9 cellular contexts compared by ENCODE assay signal in the genomic region with DNA sequence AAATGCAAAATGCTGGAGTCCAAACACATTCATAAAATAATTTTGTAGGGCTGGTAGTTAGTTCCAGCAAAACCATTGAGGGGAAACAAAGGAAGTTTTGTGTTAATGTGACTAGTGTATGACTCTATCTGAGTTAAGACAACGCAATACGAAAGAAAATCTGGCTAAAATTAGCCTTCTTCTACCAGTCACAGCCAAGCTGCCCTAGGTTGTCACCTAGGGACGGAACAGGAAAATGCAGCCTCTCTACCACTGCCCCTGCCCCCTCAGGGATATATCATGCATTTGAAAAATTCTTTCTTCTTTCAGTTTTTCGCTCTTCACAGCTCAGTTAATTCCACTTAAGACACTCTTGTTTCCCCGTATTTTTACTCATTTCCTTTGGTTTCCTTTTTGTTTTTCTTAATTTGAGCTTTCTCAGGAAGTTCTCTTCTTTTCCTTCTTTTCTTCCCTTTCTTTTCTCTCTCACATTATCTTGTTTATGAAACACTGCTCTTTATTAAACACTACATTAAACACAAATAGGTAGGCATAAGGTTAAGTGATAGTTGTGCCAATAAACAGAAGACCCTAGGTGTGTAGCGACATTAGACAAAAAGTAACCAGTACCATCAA. TPM values are rescaled to one million over a fixed set of nuclear protein-coding genes. Genes with fewer than 3 reads are reported as not detected.
DNase-seq lines count a peak whose midpoint lies in the region; ATAC-seq, FAIRE-seq and TF ChIP-seq lines count a peak whose summit lies in the region.
"Had no signal": no experiment of that assay in that cellular context is flagged by ENCODE, and none has a peak within 500 bp of the region (broad histone marks: within the 10 kb centered on the region; RNA-seq: fewer than 3 reads in every experiment).

No MANE protein-coding gene starts in this region.

- H3K36me3 Mint-ChIP-seq in T-cell: no peaks in the 10 kb centered on the region

- 50% methylated on average over 1 of the region's 6 CpGs; no CpG with 5 or more reads in 1 of the 2 experiments for WGBS in IMR-90 (ENCODE audit: extremely low coverage in 2 of 2, insufficient read length in 1 of 2), 2 experiments
- WGBS in K562 (ENCODE audit: insufficient coverage, low coverage, missing lambda C conversion rate): 0% methylated on average over 6 of the region's 6 CpGs

- H3K4me1 ChIP-seq in IMR-90 (ENCODE audit: control insufficient read depth, insufficient read depth, low read length) (no peaks in the 10 kb centered on the region), K562 (replicated peaks in 1 of 2; ENCODE audit: control insufficient read depth in 2 of 2, insufficient read depth in 2 of 2, low read length in 2 of 2) (no peaks in the 10 kb centered on the region)

- H3K9me3 Mint-ChIP-seq in T-cell: peaks cover 0 to 4% (median 2%) of the 10 kb centered on the region in 3 donors

- H3K36me3 ChIP-seq in IMR-90 (ENCODE audit: control insufficient read depth, insufficient read depth, low read length) (no peaks in the 10 kb centered on the region), K562 (ENCODE audit: control insufficient read depth, insufficient read depth, low read length) (no peaks in the 10 kb centered on the region)
- H3K36me3 ChIP-seq: neutrophil had no signal

- H3K9ac ChIP-seq in IMR-90 (ENCODE audit: low read depth, low read length) (no peak overlapping the region), K562 (ENCODE audit: insufficient read depth in 1 of 2, low read depth in 2 of 2, low read length in 2 of 2) (no peak overlapping the region)

- peak; percentile 93 for TF ChIP-seq CTCF in IMR-90 (conservative IDR thresholded peaks at IDR 0.05; ENCODE audit: low read depth, low read length)
- peak; percentile 14 to 42 (median 41); a peak in 3 of 6 replicates for TF ChIP-seq CTCF in K562 (IDR thresholded peaks at IDR 0.05 in 2 of 3, conservative IDR thresholded peaks at IDR 0.05 in 1 of 3; ENCODE audit: insufficient read depth in 2 of 3, low read depth in 1 of 3, low read length in 3 of 3)

- H3K14ac ChIP-seq in IMR-90 (replicated peaks; ENCODE audit: low read depth, low read length): peak overlapping the region; percentile 38; the same call in 1 of the 2 replicates

- no peak overlapping the region for H3K56ac ChIP-seq in IMR-90 (ENCODE audit: extremely low read depth, insufficient read depth, low read length)

- H3K4me3 ChIP-seq in IMR-90 (ENCODE audit: insufficient read depth, low read depth, low read length) (no peak overlapping the region), K562 (no peak overlapping the region)

- H2BK120ac ChIP-seq in IMR-90 (ENCODE audit: low read depth, low read length): peak overlapping the region; percentile 46; the same call in 1 of the 2 replicates

- no peak overlapping the region for H3K27ac Mint-ChIP-seq in T-cell

- H3K79me2 ChIP-seq in K562 (ENCODE audit: control insufficient read depth, insufficient read depth, low read length): no peaks in the 10 kb centered on the region

- intact Hi-C loops in IMR-90 (cut with micrococcal nuclease) (loop anchor here (1.0 to 5.0 kb wide), 3 partner anchors 178 to 363 kb away; no protein-coding TSS in a partner anchor), K562 (cut with micrococcal nuclease) (loop anchor here (5.0 kb wide), 1 partner anchor 253 kb away; no protein-coding TSS in a partner anchor)

- CTCF ChIA-PET in IMR-90 (lab: Yijun Ruan, JAX): interaction anchor here (0.6 to 1.4 kb wide), 11 partner anchors 9 to 248 kb away, joined by 3 to 8 read pairs (median 4); no protein-coding TSS in a partner anchor
- CTCF ChIA-PET in K562 (lab: Yijun Ruan, JAX; ENCODE audit: low intra/inter-chr PET ratio): no interaction called here
- CTCF ChIA-PET in T-cell (lab: Charles Lee): no interaction called here

- H4K20me1 ChIP-seq in IMR-90 (ENCODE audit: insufficient read depth, low read length) (no peaks in the 10 kb centered on the region; the same call in 1 of the 2 replicates), K562 (replicated peaks; ENCODE audit: control insufficient read depth, insufficient read depth, low read length) (no peaks in the 10 kb centered on the region)

- peaks cover 27 to 31% of the 10 kb centered on the region in 2 donors for H3K27me3 Mint-ChIP-seq in T-cell

- TF ChIP-seq EP300 in K562 (IDR thresholded peaks at IDR 0.05; ENCODE audit: low read length): no peak

- POLR2A ChIA-PET in IMR-90 (lab: Charles Lee; ENCODE audit: unreplicated experiment): interaction anchor here (0.6 kb wide), 1 partner anchor 89 kb away, joined by 4 read pairs; no protein-coding TSS in a partner anchor
- POLR2A ChIA-PET in K562 (lab: Yijun Ruan, JAX): no interaction called here
- POLR2A ChIA-PET in T-cell (lab: Charles Lee): no interaction called here

- no peak overlapping the region for H3K4me3 Mint-ChIP-seq in T-cell

- H3K4me1 Mint-ChIP-seq in T-cell: peaks cover 0 to 5% (median 0%) of the 10 kb centered on the region in 3 donors

- H3K79me1 ChIP-seq in IMR-90 (ENCODE audit: low read depth in 1 of 2, low read length in 2 of 2): peaks cover 22 to 36% of the 10 kb centered on the region in 2 experiments

- peaks cover 4% of the 10 kb centered on the region; the same call in 1 of the 2 replicates for H3K9me3 ChIP-seq in IMR-90 (ENCODE audit: control insufficient read depth, insufficient read depth, low read length)
- H3K9me3 ChIP-seq in K562 (replicated peaks; ENCODE audit: control insufficient read depth, insufficient read depth, low read depth, low read length): no peaks in the 10 kb centered on the region
- H3K9me3 ChIP-seq: neutrophil had no signal

- H2BK5ac ChIP-seq in IMR-90 (ENCODE audit: low read depth, low read length, poor library complexity, severe bottlenecking): peak overlapping the region; percentile 58

- no peak overlapping the region for H4K91ac ChIP-seq in IMR-90 (ENCODE audit: insufficient read depth, low read depth, low read length)

- in situ Hi-C loops in IMR-90 (cut with MboI; ENCODE audit: low sequenced_read_pairs): no loop called here
- in situ Hi-C loops in K562 (cut with MboI): no loop called here

- no peak overlapping the region for H2AK9ac ChIP-seq in IMR-90 (replicated peaks; ENCODE audit: low read depth, low read length, poor library complexity)

- TF ChIP-seq RAD21 in IMR-90 (IDR thresholded peaks at IDR 0.05; ENCODE audit: low read length): peak; percentile 94
- TF ChIP-seq RAD21 in K562 (CRISPR knock-in tag; conservative IDR thresholded peaks at IDR 0.05 in 1 of 2, IDR thresholded peaks at IDR 0.05 in 1 of 2): peak in 1 of 2 experiments; percentile 37; a peak in 2 of 4 replicates

- H3K27ac ChIP-seq in IMR-90 (ENCODE audit: insufficient read depth, low read length) (no peak overlapping the region), K562 (ENCODE audit: extremely low read depth, low read depth, low read length) (no peak overlapping the region)
- H3K27ac ChIP-seq: neutrophil had no signal

- H2AFZ ChIP-seq in IMR-90 (replicated peaks; ENCODE audit: low read length, poor library complexity) (no peak overlapping the region), K562 (ENCODE audit: low read depth, low read length) (no peak overlapping the region)

- H4K8ac ChIP-seq in IMR-90 (ENCODE audit: low read depth in 2 of 2, low read length in 2 of 2): 0 out of 4 replicates have a peak overlapping the region, but pooled peaks have one; percentile 8 to 49

- H3K18ac ChIP-seq in IMR-90 (ENCODE audit: low read depth, low read length): peak overlapping the region; percentile 18; the same call in 1 of the 2 replicates

- peaks cover 5% of the 10 kb centered on the region for H3K9me1 ChIP-seq in IMR-90 (ENCODE audit: insufficient read depth, low read length)
- H3K9me1 ChIP-seq in K562 (ENCODE audit: control insufficient read depth, insufficient read depth, low read length): no peaks in the 10 kb centered on the region

- peak overlapping the region; percentile 19; the same call in 1 of the 2 replicates for H2BK20ac ChIP-seq in IMR-90 (ENCODE audit: low read depth, low read length)

- no peak overlapping the region for H2BK15ac ChIP-seq in IMR-90 (ENCODE audit: low read depth, low read length)

- TF ChIP-seq POLR2A in IMR-90 (IDR thresholded peaks at IDR 0.05; ENCODE audit: low read depth, low read length) (peak; percentile 56), K562 (conservative IDR thresholded peaks at IDR 0.05) (no peak)

- H4K5ac ChIP-seq in IMR-90 (ENCODE audit: low read depth, low read length): no peak overlapping the region; the same call in 1 of the 2 replicates

- no peak overlapping the region; the same call in 1 of the 2 replicates for H3K23ac ChIP-seq in IMR-90 (ENCODE audit: low read depth, low read length)

- FAIRE-seq in K562 (lab: Jason Lieb, UNC): no peak

- no peaks in the 10 kb centered on the region for H3K27me3 ChIP-seq in IMR-90 (ENCODE audit: control insufficient read depth, insufficient read depth, low read length)
- H3K27me3 ChIP-seq in K562 (ENCODE audit: control insufficient read depth in 2 of 2, insufficient read depth in 2 of 2, low read length in 2 of 2): peaks cover 0 to 8% of the 10 kb centered on the region in 2 experiments; a peak in 1 of 5 replicates

- dilution Hi-C loops in IMR-90 (cut with HindIII; ENCODE audit: low sequenced_read_pairs, unreplicated experiment): no loop called here

- H2AK5ac ChIP-seq in IMR-90 (ENCODE audit: low read depth, low read length): 0 out of 2 replicates have a peak overlapping the region, but pooled peaks have one; percentile 7

- peak; percentile 99 for ATAC-seq in IMR-90 (ENCODE audit: low read depth)
- peak; percentile 86 for ATAC-seq in K562
- ATAC-seq in T-cell (replicated peaks in 1 of 4): no peak

- H3K4me2 ChIP-seq in IMR-90 (ENCODE audit: low read depth, low read length) (peak overlapping the region; percentile 70; the same call in 1 of the 2 replicates), K562 (ENCODE audit: insufficient read depth, low read length) (no peak overlapping the region)

- no peak overlapping the region for H3K4ac ChIP-seq in IMR-90 (ENCODE audit: low read depth, low read length)

- BruUV-seq in IMR-90 (replicated peaks; lab: Mats Ljungman, UMichigan): no TSS peak
- no TSS peak for BruUV-seq in K562 (replicated peaks; lab: Mats Ljungman, UMichigan)

- DNase-seq in NCI-H2029 treated with DMSO at 0.1 percent for 48 hours (lab: John Stamatoyannopoulos, UW): peak; percentile 10
- DNase-seq in NCI-H2029 (lab: John Stamatoyannopoulos, UW): no peak
- DNase-seq in IMR-90: peak; percentile 83
- DNase-seq in K562 (ENCODE audit: extremely low read depth in 1 of 4, low spot score in 3 of 4): peak in 3 of 4 experiments; percentile 8 to 16 (median 9)
- peak; percentile 68 for DNase-seq in medulla oblongata (ENCODE audit: extremely low spot score)
- DNase-seq in NCI-H2227 (lab: John Stamatoyannopoulos, UW; ENCODE audit: unreplicated experiment): no peak
- DNase-seq in T-cell: no peak
- DNase-seq in cerebellar nuclear complex (lab: John Stamatoyannopoulos, UW): no peak

RNA-seq across cellular contexts. Expression of a gene that starts 30.6 kb away (rescaled TPM):
- 10.9 and 12.8 TPM in 2 replicates for total RNA-seq in IMR-90 (2012; rRNA removed)
- 15.9 and 18.5 TPM in 2 replicates for polyA plus RNA-seq in IMR-90 (2012; rRNA removed)
- polyA plus RNA-seq in IMR-90 (2012; cell fraction: cytosol; rRNA removed): 8.7 and 13.0 TPM in 2 replicates
- polyA plus RNA-seq in IMR-90 (2012; cell fraction: nucleus; rRNA removed; ENCODE audit: low replicate concordance): 13.3 and 27.3 TPM in 2 replicates
- total RNA-seq in K562 (2011; cell fraction: chromatin; rRNA removed; ENCODE audit: low replicate concordance): not detected in 2 replicates
- not detected in 2 replicates for total RNA-seq in K562 (2011; cell fraction: nucleolus; rRNA removed)
- total RNA-seq in K562 (2011; cell fraction: nucleoplasm; rRNA removed): not detected in 2 replicates
- total RNA-seq in K562 (2014; rRNA removed): not detected in 2 replicates
- total RNA-seq in K562 (2014; rRNA removed; fragmentation: Illumina TruSeq; extraction: Trizol): not detected in 2 replicates
- 0.04 TPM in 1 of 2 replicates, not detected in the other for total RNA-seq in K562 (2015; rRNA removed; fragmentation: Illumina TruSeq; extraction: Trizol)
- total RNA-seq in K562 (2021): not detected in 2 replicates
- not detected in 2 replicates for polyA plus RNA-seq in K562 (2011; rRNA removed)
- not detected in 2 replicates for polyA plus RNA-seq in K562 (2011; cell fraction: cytosol; rRNA removed)
- polyA plus RNA-seq in K562 (2011; cell fraction: nucleus; rRNA removed): not detected in 2 replicates
- 0.36 and 0.44 TPM in 2 replicates for polyA plus RNA-seq in K562 (2012)
- polyA plus RNA-seq in K562 (2014; fragmentation: Illumina TruSeq; extraction: Trizol): not detected in 2 replicates
- under 1 TPM in 1 of 2 experiments, not detected in 1; 0.10 TPM for polyA plus RNA-seq in K562 (2014; fragmentation: Nextera tagmentation; extraction: Ambion mirVana)
- not detected in 2 replicates for polyA plus RNA-seq in K562 (2014; rRNA removed)
- polyA minus RNA-seq in K562 (2011; rRNA and poly(A)+ RNA removed): not detected in 2 replicates
- polyA minus RNA-seq in K562 (2011; cell fraction: cytosol; rRNA and poly(A)+ RNA removed): not detected in 2 replicates
- not detected in 2 replicates for polyA minus RNA-seq in K562 (2011; cell fraction: nucleus; rRNA and poly(A)+ RNA removed)
- total RNA-seq in T-cell: not detected

Comparison
In these comparisons a context has a peak if more than half of its experiments do, and no peak if none do; other contexts are left out.
1. DNase-seq: peak in NCI-H2029 treated with DMSO at 0.1 percent for 48 hours (single experiment), IMR-90 (single experiment), K562 (3 of 4) and medulla oblongata (single experiment); none in NCI-H2029 (single experiment), NCI-H2227 (single experiment), T-cell (0 of 34) and cerebellar nuclear complex (0 of 2).
2. ATAC-seq: peak in IMR-90 (single experiment) and K562 (single experiment); none in T-cell (0 of 4).